ENCODE assay signal across 1 cellular context in the genomic region with DNA sequence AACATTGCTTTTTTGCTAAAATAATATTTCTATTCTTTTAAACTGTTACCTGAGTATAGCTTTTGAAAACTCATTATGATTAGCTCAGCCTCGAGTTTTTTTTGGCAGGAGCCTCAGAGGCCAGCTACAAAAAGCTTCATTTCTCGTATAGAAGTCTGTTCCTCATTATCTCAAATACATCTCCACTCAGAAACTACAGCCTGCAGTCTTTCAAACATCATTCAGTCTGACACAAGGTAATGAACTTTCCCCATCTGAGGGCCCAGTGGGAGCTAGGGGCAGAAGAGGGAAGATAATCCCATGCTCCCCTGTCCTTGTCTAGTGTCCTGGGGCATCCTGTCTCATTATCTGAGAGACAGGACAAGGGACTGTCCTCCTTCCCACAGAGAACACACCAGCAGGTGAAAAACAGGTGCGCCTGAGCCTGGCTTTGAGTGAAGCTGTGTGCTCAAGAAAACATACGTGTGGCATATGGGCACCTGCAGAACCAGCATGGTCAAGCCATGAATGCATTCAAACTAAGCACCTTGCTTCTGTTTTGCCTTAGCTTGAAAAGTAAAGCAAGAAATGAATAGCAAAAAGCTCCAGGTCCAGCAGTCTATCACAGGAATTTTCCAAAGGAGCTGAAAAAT.
TF ChIP-seq lines count a peak whose summit lies in the region.

No MANE protein-coding gene starts in this region.

TF ChIP-seq in SK-N-SH, 30 proteins besides CTCF, POLR2A, EP300 and RAD21 (continued from another document):
- TF ChIP-seq, protein P1, sequence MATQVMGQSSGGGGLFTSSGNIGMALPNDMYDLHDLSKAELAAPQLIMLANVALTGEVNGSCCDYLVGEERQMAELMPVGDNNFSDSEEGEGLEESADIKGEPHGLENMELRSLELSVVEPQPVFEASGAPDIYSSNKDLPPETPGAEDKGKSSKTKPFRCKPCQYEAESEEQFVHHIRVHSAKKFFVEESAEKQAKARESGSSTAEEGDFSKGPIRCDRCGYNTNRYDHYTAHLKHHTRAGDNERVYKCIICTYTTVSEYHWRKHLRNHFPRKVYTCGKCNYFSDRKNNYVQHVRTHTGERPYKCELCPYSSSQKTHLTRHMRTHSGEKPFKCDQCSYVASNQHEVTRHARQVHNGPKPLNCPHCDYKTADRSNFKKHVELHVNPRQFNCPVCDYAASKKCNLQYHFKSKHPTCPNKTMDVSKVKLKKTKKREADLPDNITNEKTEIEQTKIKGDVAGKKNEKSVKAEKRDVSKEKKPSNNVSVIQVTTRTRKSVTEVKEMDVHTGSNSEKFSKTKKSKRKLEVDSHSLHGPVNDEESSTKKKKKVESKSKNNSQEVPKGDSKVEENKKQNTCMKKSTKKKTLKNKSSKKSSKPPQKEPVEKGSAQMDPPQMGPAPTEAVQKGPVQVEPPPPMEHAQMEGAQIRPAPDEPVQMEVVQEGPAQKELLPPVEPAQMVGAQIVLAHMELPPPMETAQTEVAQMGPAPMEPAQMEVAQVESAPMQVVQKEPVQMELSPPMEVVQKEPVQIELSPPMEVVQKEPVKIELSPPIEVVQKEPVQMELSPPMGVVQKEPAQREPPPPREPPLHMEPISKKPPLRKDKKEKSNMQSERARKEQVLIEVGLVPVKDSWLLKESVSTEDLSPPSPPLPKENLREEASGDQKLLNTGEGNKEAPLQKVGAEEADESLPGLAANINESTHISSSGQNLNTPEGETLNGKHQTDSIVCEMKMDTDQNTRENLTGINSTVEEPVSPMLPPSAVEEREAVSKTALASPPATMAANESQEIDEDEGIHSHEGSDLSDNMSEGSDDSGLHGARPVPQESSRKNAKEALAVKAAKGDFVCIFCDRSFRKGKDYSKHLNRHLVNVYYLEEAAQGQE (IDR thresholded peaks at IDR 0.05; ENCODE audit: low read depth, low read length): no peak
- TF ChIP-seq TCF12 (IDR thresholded peaks at IDR 0.05) (peak; percentile 96), NFIC (IDR thresholded peaks at IDR 0.05; ENCODE audit: borderline replicate concordance) (peak; percentile 72; the same call in 1 of the 2 replicates), MXI1 (IDR thresholded peaks at IDR 0.05; ENCODE audit: low read depth, low read length) (no peak), RXRA (IDR thresholded peaks at IDR 0.05; ENCODE audit: borderline replicate concordance, low read depth) (0 out of 2 replicates have a peak, but pooled peaks have one; percentile 30)
